ENCODE assay signal across 26 cellular contexts in the genomic region with DNA sequence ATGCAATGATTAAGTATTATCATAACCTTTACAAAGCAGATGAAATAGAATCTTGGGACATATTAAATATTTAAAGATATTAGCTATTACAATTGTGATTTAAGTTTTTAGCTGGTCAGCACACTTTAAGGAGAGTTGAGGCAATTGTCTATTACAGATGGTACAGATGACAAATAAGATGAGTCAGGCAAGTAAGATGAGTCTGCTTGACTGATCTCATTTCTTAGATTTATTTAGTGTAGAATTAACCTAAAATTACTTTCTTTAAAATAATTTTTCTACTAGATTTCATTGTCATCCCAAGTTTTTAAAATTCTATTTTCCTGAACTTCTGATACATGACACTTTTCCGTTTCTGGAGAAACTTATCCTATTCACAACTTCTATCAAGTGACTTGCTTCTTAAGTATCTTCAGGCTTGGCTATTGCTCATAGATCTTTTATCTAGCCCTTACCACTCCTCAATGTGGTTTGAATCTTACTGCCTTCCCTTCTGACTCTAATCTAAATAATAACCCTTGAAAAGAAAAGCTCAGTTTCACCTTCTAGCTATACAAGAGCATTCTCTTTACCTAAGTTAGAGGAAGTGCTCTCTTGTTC. TPM values are rescaled to one million over a fixed set of nuclear protein-coding genes. Genes with fewer than 3 reads are reported as not detected.
DNase-seq lines count a peak whose midpoint lies in the region; ATAC-seq and TF ChIP-seq lines count a peak whose summit lies in the region.
"Had no signal": no experiment of that assay in that cellular context is flagged by ENCODE, and none has a peak within 500 bp of the region (broad histone marks: within the 10 kb centered on the region; RNA-seq: fewer than 3 reads in every experiment).

No MANE protein-coding gene starts in this region.

- no peak overlapping the region for H2BK5ac ChIP-seq in mesendoderm (ENCODE audit: low read length)

- H3K79me2 ChIP-seq in mesendoderm (ENCODE audit: control insufficient read depth, insufficient read depth, low read length), result no peaks in the 10 kb centered on the region

- CTCF ChIA-PET in RWPE1 (lab: Yijun Ruan, JAX), result no interaction called here

- no peaks in the 10 kb centered on the region for H3K27me3 ChIP-seq in mesendoderm (ENCODE audit: insufficient read depth, low read length, poor library complexity)
- H3K27me3 ChIP-seq: left lung had no signal

- H4K5ac ChIP-seq in mesendoderm (ENCODE audit: low read length), result no peak overlapping the region

- H3K4me3 ChIP-seq in mesendoderm (ENCODE audit: low read length), result no peak overlapping the region
- H3K4me3 ChIP-seq: left lung, psoas muscle had no signal

- H3K27ac ChIP-seq in RWPE1 (no peak overlapping the region), epithelial cell of prostate (peak overlapping the region; percentile 59), mesendoderm (ENCODE audit: low read depth, low read length) (no peak overlapping the region)
- H3K27ac ChIP-seq: KMS-11, left lung, psoas muscle, WERI-Rb-1 had no signal

- H3K36me3 ChIP-seq in mesendoderm (ENCODE audit: control insufficient read depth, insufficient read depth, low read length), result no peaks in the 10 kb centered on the region
- H3K36me3 ChIP-seq: left lung, WERI-Rb-1 had no signal

- peaks cover 2% of the 10 kb centered on the region; the same call in 1 of the 2 replicates for H3K27me3 Mint-ChIP-seq in HFFc6 (ENCODE audit: insufficient read depth)
- H3K27me3 Mint-ChIP-seq: CD8-positive, alpha-beta memory T cell; T-cell had no signal

- H2AK5ac ChIP-seq in mesendoderm (ENCODE audit: low read length), result no peak overlapping the region

- ATAC-seq in omental fat pad (ENCODE audit: low FRiP score), result peak; percentile 35
- ATAC-seq: psoas muscle, T-cell had no signal

- H3K4me2 ChIP-seq in mesendoderm (ENCODE audit: low read length), result no peak overlapping the region
- H3K4me2 ChIP-seq: KMS-11 had no signal

- no CpG with 5 or more reads among the region's 1 CpG for WGBS in mesendoderm (ENCODE audit: extremely low coverage, insufficient coverage, low lambda C conversion rate)

- no peak overlapping the region for H2BK120ac ChIP-seq in mesendoderm (ENCODE audit: low read depth, low read length)

- H3K79me1 ChIP-seq in mesendoderm (ENCODE audit: low read length), result no peaks in the 10 kb centered on the region

- H3K36me3 Mint-ChIP-seq in HFFc6 (ENCODE audit: low read depth), result no peaks in the 10 kb centered on the region
- H3K36me3 Mint-ChIP-seq: CD8-positive, alpha-beta memory T cell; T-cell had no signal

- no peak overlapping the region for H3K4ac ChIP-seq in mesendoderm (ENCODE audit: low read depth, low read length)

- H3K4me1 Mint-ChIP-seq in HFFc6 (ENCODE audit: low read depth), result peaks cover 37% of the 10 kb centered on the region
- H3K4me1 Mint-ChIP-seq: CD8-positive, alpha-beta memory T cell; T-cell had no signal

- no peak overlapping the region for H3K9ac ChIP-seq in mesendoderm (ENCODE audit: low read length)
- H3K9ac ChIP-seq: KMS-11 had no signal

- no peak overlapping the region for H4K8ac ChIP-seq in mesendoderm (ENCODE audit: low read depth, low read length)

- POLR2A ChIA-PET in RWPE1 (lab: Yijun Ruan, JAX; ENCODE audit: low non-redundant PET), result no interaction called here

- H2BK15ac ChIP-seq in mesendoderm (replicated peaks; ENCODE audit: low read depth), result no peak overlapping the region

- H3K56ac ChIP-seq in mesendoderm (ENCODE audit: low read length), result no peak overlapping the region

- H3K4me1 ChIP-seq in mesendoderm (ENCODE audit: control insufficient read depth, low read depth, low read length), result no peaks in the 10 kb centered on the region
- H3K4me1 ChIP-seq: left lung, psoas muscle had no signal

- H3K18ac ChIP-seq in mesendoderm (ENCODE audit: low read length), result no peak overlapping the region

- DNase-seq in HFFc6, result peak; percentile 29
- peak; percentile 19 for DNase-seq in RWPE1 (ENCODE audit: low spot score)
- no peak for DNase-seq in epithelial cell of prostate (ENCODE audit: low read depth, low spot score)
- DNase-seq in omental fat pad (ENCODE audit: low spot score), result no peak
- DNase-seq in mesendoderm, result no peak
- DNase-seq in DMS153 (lab: John Stamatoyannopoulos, UW), result no peak
- DNase-seq in GM19238 (ENCODE audit: insufficient read length, low spot score), result no peak
- DNase-seq in NAMALWA (ENCODE audit: low spot score), result no peak
- DNase-seq: activated CD8-positive, alpha-beta memory T cell treated with anti-CD3 and anti-CD28 coated beads, Interleukin-2, amount 50 U/mL, for 4 hours; CD8-positive, alpha-beta memory T cell; left lung; NCI-H1417 treated with DMSO at 0.1 percent for 48 hours; NCI-H524 treated with DMSO at 0.1 percent for 48 hours; nephron progenitor cell; psoas muscle; SHP77 treated with DMSO at 0.1 percent for 48 hours; stimulated activated CD4-positive, alpha-beta T cell treated with anti-CD3 and anti-CD28 coated beads, Interleukin-4, amount 100 ng/mL, for 4 hours; T-cell; WERI-Rb-1 had no signal

- no peak for TF ChIP-seq CTCF in HFFc6 (IDR thresholded peaks at IDR 0.05)
- no peak for TF ChIP-seq CTCF in RWPE1 (conservative IDR thresholded peaks at IDR 0.05; ENCODE audit: low read depth)
- no peak for TF ChIP-seq CTCF in omental fat pad (IDR thresholded peaks at IDR 0.05)

- H3K9me3 Mint-ChIP-seq in HFFc6, result no peaks in the 10 kb centered on the region; the same call in 1 of the 2 replicates
- H3K9me3 Mint-ChIP-seq: activated T-helper 2 cell treated with anti-CD3 and anti-CD28 coated beads, Interferon-gamma antibody, Interleukin-2, Interleukin-4, amounts not matched to agents 10 μg/mL and 5 μg/mL and 100 μg/mL, durations not matched to agents 14 hours and 24 hours and 36 hours had no signal

- peak overlapping the region; percentile 52 for H3K27ac Mint-ChIP-seq in HFFc6
- H3K27ac Mint-ChIP-seq: activated T-helper 2 cell treated with anti-CD3 and anti-CD28 coated beads, Interferon-gamma antibody, Interleukin-2, Interleukin-4, amounts not matched to agents 10 μg/mL and 5 μg/mL and 100 μg/mL, durations not matched to agents 14 hours and 24 hours and 36 hours; CD8-positive, alpha-beta memory T cell; T-cell had no signal

- no peak overlapping the region for H3K23ac ChIP-seq in mesendoderm (ENCODE audit: low read length)

- H3K4me3 Mint-ChIP-seq in HFFc6, result 0 out of 2 replicates have a peak overlapping the region, but pooled peaks have one; percentile 20
- H3K4me3 Mint-ChIP-seq: CD8-positive, alpha-beta memory T cell; nephron progenitor cell; T-cell had no signal

RNA-seq across cellular contexts. Expression of a gene that starts 32.9 kb away (rescaled TPM):
- total RNA-seq in HFFc6 (2021; fragmentation: NEBNext Ultra II Directional; extraction: Animal tissue kit (Norgen Biotek cat#: 25700)), result 1 to 10 TPM in 5 of 6 experiments, under 1 TPM in 1; 0.71 to 5.0 (median 4.3) TPM
- total RNA-seq in omental fat pad, result 100 to 1,000 TPM in 1 of 4 donors, 10 to 100 TPM in 1, 1 to 10 TPM in 2; 2.7 to 114 (median 12.9) TPM
- polyA plus RNA-seq in mesendoderm (2013, experiment 1 of 2), result 0.39 TPM
- 0.46 TPM for polyA plus RNA-seq in mesendoderm (2013, experiment 2 of 2)
- total RNA-seq: activated T-helper 2 cell treated with anti-CD3 and anti-CD28 coated beads, Interferon-gamma antibody, Interleukin-2, Interleukin-4, amounts not matched to agents 10 μg/mL and 5 μg/mL and 100 μg/mL, durations not matched to agents 14 hours and 24 hours and 36 hours; CD8-positive, alpha-beta memory T cell; H4; T-cell had no signal
- polyA plus RNA-seq: CD8-positive, alpha-beta memory T cell had no signal

RNA-seq across cellular contexts. Expression of a gene that starts 49.0 kb away (rescaled TPM):
- not detected for total RNA-seq in HFFc6 (2021; fragmentation: NEBNext Ultra II Directional; extraction: Animal tissue kit (Norgen Biotek cat#: 25700))
- total RNA-seq in omental fat pad, result not detected
- not detected for polyA plus RNA-seq in mesendoderm (2013, experiment 1 of 2)
- polyA plus RNA-seq in mesendoderm (2013, experiment 2 of 2), result not detected
- total RNA-seq: activated T-helper 2 cell treated with anti-CD3 and anti-CD28 coated beads, Interferon-gamma antibody, Interleukin-2, Interleukin-4, amounts not matched to agents 10 μg/mL and 5 μg/mL and 100 μg/mL, durations not matched to agents 14 hours and 24 hours and 36 hours; CD8-positive, alpha-beta memory T cell; dermis microvascular lymphatic vessel endothelial cell; epithelial cell of proximal tubule; glomerular endothelial cell; H4; left lung; psoas muscle; ureter had no signal
- polyA plus RNA-seq: CD8-positive, alpha-beta memory T cell had no signal

Comparison
In these comparisons a context has a peak if more than half of its experiments do, and no peak if none do; other contexts are left out.
1. DNase-seq: peak in HFFc6 (single experiment) and RWPE1 (single experiment); none in epithelial cell of prostate (single experiment), omental fat pad (single experiment), mesendoderm (single experiment), DMS153 (single experiment), GM19238 (single experiment) and NAMALWA (single experiment).